In the genomic region with DNA sequence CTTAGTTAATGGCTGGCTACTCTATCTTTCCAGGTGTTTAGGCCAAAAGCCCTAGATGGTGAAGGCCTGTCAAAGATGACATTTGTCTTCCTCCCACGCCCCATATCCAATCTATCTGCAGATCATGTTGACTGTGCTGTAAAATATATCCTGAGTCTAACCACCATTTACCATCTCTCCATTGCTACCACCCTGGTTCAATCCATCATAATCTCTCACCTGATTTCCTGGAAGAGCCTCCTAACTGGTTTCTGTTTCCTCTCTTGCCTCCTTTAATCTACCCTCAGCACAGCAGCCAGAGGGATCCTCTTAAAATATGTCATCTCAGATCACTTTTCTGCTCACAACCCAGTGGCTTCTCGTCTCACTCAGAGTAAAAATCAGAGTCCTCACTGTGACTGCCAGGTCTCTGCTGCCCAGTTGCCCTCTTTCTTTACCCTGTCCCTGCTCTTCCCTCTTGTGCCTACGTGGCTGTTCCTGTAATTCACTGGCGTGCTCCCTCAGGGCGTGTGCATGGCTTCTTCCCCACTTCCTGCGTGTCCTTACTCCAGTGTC, we compare ENCODE assay signal across 13 cellular contexts. TPM values are rescaled to one million over a fixed set of nuclear protein-coding genes. Genes with fewer than 3 reads are reported as not detected.
DNase-seq lines count a peak whose midpoint lies in the region; ATAC-seq and TF ChIP-seq lines count a peak whose summit lies in the region.
"Had no signal": no experiment of that assay in that cellular context is flagged by ENCODE, and none has a peak within 500 bp of the region (broad histone marks: within the 10 kb centered on the region; RNA-seq: fewer than 3 reads in every experiment).

No MANE protein-coding gene starts in this region.

- no peak overlapping the region for H3K4me3 ChIP-seq in CD8-positive, alpha-beta T cell (ENCODE audit: low read depth, low read length)
- H3K4me3 ChIP-seq: BLaER1, pancreas had no signal

- POLR2A ChIA-PET in CD8-positive, alpha-beta T cell (lab: Charles Lee) = no interaction called here
- POLR2A ChIA-PET in activated CD4-positive, alpha-beta memory T cell treated with anti-CD3 and anti-CD28 coated beads for 36 hours (lab: Charles Lee) = no interaction called here

- no peaks in the 10 kb centered on the region for H3K9me3 ChIP-seq in CD8-positive, alpha-beta T cell (ENCODE audit: low read length)
- H3K9me3 ChIP-seq: BLaER1, pancreas had no signal

- H3K27ac ChIP-seq in CD8-positive, alpha-beta T cell (ENCODE audit: low read depth, low read length) = no peak overlapping the region
- H3K27ac ChIP-seq: BLaER1, pancreas had no signal

- H3K36me3 Mint-ChIP-seq in CD14-positive monocyte = peaks cover 68 to 96% of the 10 kb centered on the region in 2 donors
- peaks cover 74% of the 10 kb centered on the region for H3K36me3 Mint-ChIP-seq in CD8-positive, alpha-beta T cell
- H3K36me3 Mint-ChIP-seq in activated CD4-positive, alpha-beta memory T cell treated with anti-CD3 and anti-CD28 coated beads for 36 hours = peaks cover 19% of the 10 kb centered on the region

- H3K4me1 Mint-ChIP-seq in CD14-positive monocyte = peaks cover 4% of the 10 kb centered on the region
- H3K4me1 Mint-ChIP-seq in CD8-positive, alpha-beta T cell (ENCODE audit: low read depth) = peaks cover 15% of the 10 kb centered on the region
- H3K4me1 Mint-ChIP-seq in activated CD4-positive, alpha-beta memory T cell treated with anti-CD3 and anti-CD28 coated beads for 36 hours (ENCODE audit: low read depth) = peaks cover 29% of the 10 kb centered on the region

- no peaks in the 10 kb centered on the region for H3K27me3 Mint-ChIP-seq in CD14-positive monocyte (ENCODE audit: low read depth in 3 of 3)
- no peaks in the 10 kb centered on the region for H3K27me3 Mint-ChIP-seq in CD8-positive, alpha-beta T cell (ENCODE audit: low read depth)
- no peaks in the 10 kb centered on the region for H3K27me3 Mint-ChIP-seq in activated CD4-positive, alpha-beta memory T cell treated with anti-CD3 and anti-CD28 coated beads for 36 hours

- peaks cover 21% of the 10 kb centered on the region for H3K4me1 ChIP-seq in CD8-positive, alpha-beta T cell (ENCODE audit: insufficient read depth, low read length)
- H3K4me1 ChIP-seq: BLaER1, pancreas had no signal

- intact Hi-C loops in CD14-positive monocyte (cut with micrococcal nuclease) = no loop called here
- intact Hi-C loops in CD8-positive, alpha-beta T cell (cut with DNase I, micrococcal nuclease) = no loop called here
- intact Hi-C loops in activated CD4-positive, alpha-beta memory T cell treated with anti-CD3 and anti-CD28 coated beads for 36 hours (cut with micrococcal nuclease) = loop anchor here (5.0 kb wide), 1 partner anchor 114 kb away; no protein-coding TSS in a partner anchor

- no peak for ATAC-seq in CD8-positive, alpha-beta T cell
- peak; percentile 80 for ATAC-seq in left lobe of liver
- ATAC-seq in HG02642 (IDR thresholded peaks at IDR 0.05; ENCODE audit: poor library complexity, unreplicated experiment) = no peak
- no peak for ATAC-seq in HG03432 (IDR thresholded peaks at IDR 0.05; ENCODE audit: unreplicated experiment)
- no peak for ATAC-seq in GM18909 (IDR thresholded peaks at IDR 0.05; ENCODE audit: poor library complexity, unreplicated experiment)
- ATAC-seq: pancreas had no signal

- peaks cover 29% of the 10 kb centered on the region for H3K36me3 ChIP-seq in CD8-positive, alpha-beta T cell (ENCODE audit: insufficient read depth, low read length)

- H3K9me3 Mint-ChIP-seq in CD14-positive monocyte = no peaks in the 10 kb centered on the region
- H3K9me3 Mint-ChIP-seq in CD8-positive, alpha-beta T cell = no peaks in the 10 kb centered on the region
- H3K9me3 Mint-ChIP-seq in activated CD4-positive, alpha-beta memory T cell treated with anti-CD3 and anti-CD28 coated beads for 36 hours = no peaks in the 10 kb centered on the region

- H3K27ac Mint-ChIP-seq in CD14-positive monocyte = peak overlapping the region in 5 of 7 donors; percentile 4 to 56 (median 52)
- peak overlapping the region; percentile 42 for H3K27ac Mint-ChIP-seq in CD8-positive, alpha-beta T cell
- peak overlapping the region; percentile 77 for H3K27ac Mint-ChIP-seq in activated CD4-positive, alpha-beta memory T cell treated with anti-CD3 and anti-CD28 coated beads for 36 hours

- no peaks in the 10 kb centered on the region for H3K27me3 ChIP-seq in CD8-positive, alpha-beta T cell (ENCODE audit: insufficient read depth, low read length)
- H3K27me3 ChIP-seq: BLaER1, pancreas had no signal

- CTCF ChIA-PET in CD8-positive, alpha-beta T cell (lab: Charles Lee) = no interaction called here
- CTCF ChIA-PET in activated CD4-positive, alpha-beta memory T cell treated with anti-CD3 and anti-CD28 coated beads for 36 hours (lab: Charles Lee) = interaction anchor here (0.8 kb wide), 1 partner anchor 88 kb away, joined by 4 read pairs; no protein-coding TSS in a partner anchor

- DNase-seq in CD14-positive monocyte (ENCODE audit: low spot score) (no peak), left lobe of liver (ENCODE audit: low spot score) (no peak), NCI-H146 treated with DMSO at 0.1 percent for 48 hours (lab: John Stamatoyannopoulos, UW; ENCODE audit: unreplicated experiment) (no peak)
- DNase-seq in CD8-positive, alpha-beta T cell = no peak
- no peak for DNase-seq in activated CD4-positive, alpha-beta memory T cell treated with anti-CD3 and anti-CD28 coated beads for 36 hours
- DNase-seq: amniotic stem cell, NCI-H2171 treated with DMSO at 0.1 percent for 48 hours, pancreas, SHP77 had no signal

- TF ChIP-seq CTCF in CD14-positive monocyte (IDR thresholded peaks at IDR 0.05) = no peak
- no peak for TF ChIP-seq CTCF in CD8-positive, alpha-beta T cell (IDR thresholded peaks at IDR 0.05)

- H3K4me3 Mint-ChIP-seq in CD14-positive monocyte = no peak overlapping the region
- H3K4me3 Mint-ChIP-seq in CD8-positive, alpha-beta T cell = no peak overlapping the region
- no peak overlapping the region for H3K4me3 Mint-ChIP-seq in activated CD4-positive, alpha-beta memory T cell treated with anti-CD3 and anti-CD28 coated beads for 36 hours

RNA-seq across cellular contexts. Expression of a gene that starts 17.8 kb away (rescaled TPM):
- 100 to 1,000 TPM; 277 to 305 TPM for polyA plus RNA-seq in CD14-positive monocyte
- total RNA-seq in CD8-positive, alpha-beta T cell = 100 to 1,000 TPM; 103 to 118 TPM
- 100 to 1,000 TPM; 124 to 128 TPM for total RNA-seq in activated CD4-positive, alpha-beta memory T cell treated with anti-CD3 and anti-CD28 coated beads for 36 hours
- 26.5 TPM for total RNA-seq in left lobe of liver
